ENCODE assay signal across 27 cellular contexts in the genomic region with DNA sequence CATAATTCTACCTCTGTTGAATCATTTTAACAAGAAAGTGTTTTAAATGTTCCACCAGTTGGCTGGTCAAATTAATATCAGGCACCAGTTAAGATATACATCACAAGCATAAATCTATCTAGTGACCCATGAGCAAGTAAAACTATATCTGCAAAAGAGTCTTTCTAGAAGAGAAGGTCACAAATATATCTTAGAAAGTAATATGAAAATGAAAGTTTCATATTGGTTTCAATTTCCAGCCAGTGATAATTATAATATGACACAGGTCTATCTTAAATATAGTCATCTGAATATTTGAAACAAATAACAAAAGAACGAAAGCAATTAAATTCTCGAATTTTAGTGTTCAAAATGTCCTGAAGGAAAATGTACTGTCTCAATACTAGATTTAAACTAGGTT.
"Had no signal": no experiment of that assay in that cellular context is flagged by ENCODE, and none has a peak within 500 bp of the region (broad histone marks: within the 10 kb centered on the region; RNA-seq: fewer than 3 reads in every experiment).

No MANE protein-coding gene starts in this region.

- FAIRE-seq: endometrium, islet of Langerhans, keratinocyte had no signal

- H3K9me3 Mint-ChIP-seq: dendritic cell treated with granulocyte-macrophage colony-stimulating factor and Interleukin-4, amounts not matched to agents 40 ng/mL and 50 ng/mL, for 4 days; naive B cell had no signal

- DNase-seq: cortex of kidney; effector CD8-positive, alpha-beta T cell; effector memory CD8-positive, alpha-beta T cell; endodermal cell; erythroblast; esophagus squamous epithelium; foreskin fibroblast; foreskin melanocyte; gastrocnemius medialis; glutamatergic neuron; head of caudate nucleus; heart right ventricle; hippocampal formation; left cardiac atrium; left lung; left ventricle myocardium superior; lower lobe of right lung; mesenchymal stem cell; mucosa of descending colon; naive B cell; naive thymus-derived CD8-positive, alpha-beta T cell had no signal

- H3K36me3 Mint-ChIP-seq: mesothelial cell of epicardium; naive B cell; naive thymus-derived CD8-positive, alpha-beta T cell had no signal

- H3K27me3 Mint-ChIP-seq: dendritic cell treated with granulocyte-macrophage colony-stimulating factor and Interleukin-4, amounts not matched to agents 40 ng/mL and 50 ng/mL, for 4 days; effector memory CD8-positive, alpha-beta T cell; naive thymus-derived CD8-positive, alpha-beta T cell had no signal

- H3K4me1 Mint-ChIP-seq: endodermal cell; mesothelial cell of epicardium; naive B cell; naive thymus-derived CD8-positive, alpha-beta T cell had no signal

- H3K4me3 Mint-ChIP-seq: dendritic cell treated with granulocyte-macrophage colony-stimulating factor and Interleukin-4, amounts not matched to agents 40 ng/mL and 50 ng/mL, for 4 days; effector memory CD8-positive, alpha-beta T cell; endodermal cell; mesothelial cell of epicardium; naive B cell; naive thymus-derived CD8-positive, alpha-beta T cell had no signal

- ATAC-seq: effector memory CD8-positive, alpha-beta T cell; esophagus mucosa; gastrocnemius medialis; heart right ventricle; left cardiac atrium; left lung; left ventricle myocardium superior; lower lobe of right lung; mucosa of descending colon; naive thymus-derived CD8-positive, alpha-beta T cell had no signal
